In genomic region chr15:69972436-69972835, GRCh38 we compare ENCODE assay signal across 5 cellular contexts.
"Had no signal": no experiment of that assay in that cellular context is flagged by ENCODE, and none has a peak within 500 bp of the region (broad histone marks: within the 10 kb centered on the region; RNA-seq: fewer than 3 reads in every experiment).

No MANE protein-coding gene starts in this region.

- DNase-seq: GOT3, H9, HCEC 1CT had no signal

- H3K4me3 ChIP-seq: GM23248 had no signal

- H3K27ac ChIP-seq: GM23248, HL-60 had no signal
